ENCODE assay signal across 20 cellular contexts in genomic region chr5:92565673-92566072, GRCh38.
"Had no signal": no experiment of that assay in that cellular context is flagged by ENCODE, and none has a peak within 500 bp of the region (broad histone marks: within the 10 kb centered on the region; RNA-seq: fewer than 3 reads in every experiment).

No MANE protein-coding gene starts in this region.

- H2AFZ ChIP-seq: parathyroid adenoma had no signal

- H3K4me3 ChIP-seq: gastrocnemius medialis, lower lobe of right lung, right lobe of liver, thoracic aorta, tibial nerve, upper lobe of left lung had no signal

- H3K79me2 ChIP-seq: parathyroid adenoma had no signal

- H3K9me3 ChIP-seq: gastrocnemius medialis, lower lobe of right lung, neutrophil, right lobe of liver, thoracic aorta, tibial nerve, upper lobe of left lung had no signal

- H3K36me3 ChIP-seq: gastrocnemius medialis, lower lobe of right lung, neutrophil, right lobe of liver, thoracic aorta, tibial nerve, upper lobe of left lung had no signal

- H3K4me1 ChIP-seq: gastrocnemius medialis, lower lobe of right lung, parathyroid adenoma, right lobe of liver, upper lobe of left lung had no signal

- H3K9ac ChIP-seq: parathyroid adenoma had no signal

- ATAC-seq: esophagus mucosa; gastrocnemius medialis; left ventricle myocardium superior; lower lobe of right lung; natural killer cell; right lobe of liver; stimulated activated naive B cell treated with anti-CD40 and anti-IgM and Interleukin-4, amounts not matched to agents 10 μg/mL and 1 μg/mL and 100 μg/mL, for 72 hours had no signal

- H3K27me3 ChIP-seq: gastrocnemius medialis, neutrophil, right lobe of liver, tibial nerve, upper lobe of left lung had no signal

- DNase-seq: effector CD8-positive, alpha-beta T cell; endodermal cell; foreskin fibroblast; gastrocnemius medialis; head of caudate nucleus; left ventricle myocardium superior; lower lobe of right lung; natural killer cell; right lobe of liver; small intestine; stimulated activated CD4-positive, alpha-beta T cell treated with anti-CD3 and anti-CD28 coated beads, Interleukin-15, amount 100 ng/mL, for 24 hours; stimulated activated CD4-positive, alpha-beta T cell treated with anti-CD3 and anti-CD28 coated beads, Interleukin-2, amount 100 ng/mL, for 48 hours; stimulated activated naive B cell treated with anti-CD40 and anti-IgM and Interleukin-4, amounts not matched to agents 10 μg/mL and 1 μg/mL and 100 μg/mL, for 72 hours; upper lobe of left lung had no signal

- H3K27ac ChIP-seq: epithelial cell of prostate, gastrocnemius medialis, lower lobe of right lung, neutrophil, parathyroid adenoma, right lobe of liver, thoracic aorta, tibial nerve, upper lobe of left lung had no signal
